Comparison of ENCODE assay signal across 11 cellular contexts in the genomic region with DNA sequence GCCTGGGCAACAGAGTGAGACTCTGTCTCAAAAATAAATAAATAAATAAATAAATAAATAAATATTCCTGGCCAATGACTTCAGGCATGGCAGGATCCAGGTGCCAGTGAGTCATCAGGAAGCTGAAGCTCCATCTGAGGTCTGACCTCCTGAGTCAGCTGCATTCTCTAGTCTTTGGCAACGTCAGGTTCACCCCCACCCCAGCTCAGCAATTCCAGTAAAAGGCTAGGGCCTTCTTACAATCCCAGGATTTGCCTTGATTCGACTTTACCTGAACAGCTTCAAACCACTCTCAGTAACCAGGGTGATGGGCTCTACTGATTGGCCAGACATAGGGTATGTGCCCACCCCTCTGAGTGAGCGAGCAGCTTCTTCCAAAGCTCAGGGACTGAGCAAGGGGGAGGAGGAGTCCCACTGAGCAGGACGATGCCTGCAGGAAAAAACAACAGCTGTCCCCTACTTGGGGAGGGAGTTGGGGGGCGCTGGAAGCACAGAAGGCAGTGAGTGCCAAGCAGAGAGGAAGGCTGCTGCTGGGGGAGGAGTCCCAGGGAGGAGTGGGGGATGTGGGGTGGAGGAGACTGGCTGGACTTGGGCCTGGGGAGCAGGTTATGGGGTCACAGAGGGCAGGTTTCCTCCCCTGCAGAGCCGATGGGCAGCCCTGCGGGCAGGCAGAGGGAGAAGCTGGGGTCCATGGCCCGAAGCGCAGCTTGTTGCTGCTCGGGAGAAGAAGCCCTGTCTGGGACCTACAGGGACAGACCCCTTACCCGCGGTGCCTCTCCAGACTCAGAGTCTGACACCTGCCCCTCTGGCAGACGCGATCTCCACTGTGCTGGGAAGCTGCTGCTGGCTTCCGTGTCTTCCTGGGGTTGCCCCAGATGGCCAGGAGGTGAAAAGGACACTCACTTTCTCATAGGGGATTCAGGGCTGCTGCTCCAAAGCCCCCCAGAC. TPM values are rescaled to one million over a fixed set of nuclear protein-coding genes. Genes with fewer than 3 reads are reported as not detected.
DNase-seq lines count a peak whose midpoint lies in the region; ATAC-seq, FAIRE-seq and TF ChIP-seq lines count a peak whose summit lies in the region.
"Had no signal": no experiment of that assay in that cellular context is flagged by ENCODE, and none has a peak within 500 bp of the region (broad histone marks: within the 10 kb centered on the region; RNA-seq: fewer than 3 reads in every experiment).

No MANE protein-coding gene starts in this region.

- H2BK5ac ChIP-seq in IMR-90 (ENCODE audit: low read depth, low read length, poor library complexity, severe bottlenecking) = no peak overlapping the region

- TF ChIP-seq CTCF in AG09309 (IDR thresholded peaks at IDR 0.05; ENCODE audit: control insufficient read depth, insufficient read depth, low read depth, low read length, missing control alignments) = no peak
- no peak for TF ChIP-seq CTCF in IMR-90 (conservative IDR thresholded peaks at IDR 0.05; ENCODE audit: low read depth, low read length)
- no peak for TF ChIP-seq CTCF in keratinocyte (optimal IDR thresholded peaks at IDR 0.05 in 1 of 3, IDR thresholded peaks at IDR 0.05 in 1 of 3, conservative IDR thresholded peaks at IDR 0.05 in 1 of 3; ENCODE audit: extremely low read depth in 1 of 3, insufficient read depth in 2 of 3, low read length in 3 of 3)
- TF ChIP-seq CTCF in osteocyte (IDR thresholded peaks at IDR 0.05) = no peak

- H3K27ac Mint-ChIP-seq in osteocyte (ENCODE audit: unreplicated experiment) = no peak overlapping the region
- H3K27ac Mint-ChIP-seq in activated naive CD8-positive, alpha-beta T cell treated with anti-CD3 and anti-CD28 coated beads, Interleukin-2, amount 50 U/mL, for 24 hours = no peak overlapping the region
- H3K27ac Mint-ChIP-seq: activated naive CD4-positive, alpha-beta T cell treated with anti-CD3 and anti-CD28 coated beads, Interleukin-2, amount 50 U/mL, for 24 hours had no signal

- ATAC-seq in IMR-90 (ENCODE audit: low read depth) (peak; percentile 29; the same call in 1 of the 2 replicates), HG02852 (IDR thresholded peaks at IDR 0.05; ENCODE audit: unreplicated experiment) (no peak)
- no peak for ATAC-seq in activated naive CD8-positive, alpha-beta T cell treated with anti-CD3 and anti-CD28 coated beads, Interleukin-2, amount 50 U/mL, for 24 hours

- H3K18ac ChIP-seq in IMR-90 (ENCODE audit: low read depth, low read length) = no peak overlapping the region

- no peaks in the 10 kb centered on the region for H3K36me3 Mint-ChIP-seq in osteocyte (ENCODE audit: unreplicated experiment)
- H3K36me3 Mint-ChIP-seq in activated naive CD8-positive, alpha-beta T cell treated with anti-CD3 and anti-CD28 coated beads, Interleukin-2, amount 50 U/mL, for 24 hours (ENCODE audit: low read depth) = no peaks in the 10 kb centered on the region
- H3K36me3 Mint-ChIP-seq: activated naive CD4-positive, alpha-beta T cell treated with anti-CD3 and anti-CD28 coated beads, Interleukin-2, amount 50 U/mL, for 24 hours; CD4-positive, CD25-positive, alpha-beta regulatory T cell had no signal

- no peak overlapping the region for H2AK5ac ChIP-seq in IMR-90 (ENCODE audit: low read depth, low read length)

- H4K91ac ChIP-seq in IMR-90 (ENCODE audit: insufficient read depth, low read depth, low read length) = no peak overlapping the region

- H2AK9ac ChIP-seq in IMR-90 (replicated peaks; ENCODE audit: low read depth, low read length, poor library complexity) = no peak overlapping the region

- H3K14ac ChIP-seq in IMR-90 (replicated peaks; ENCODE audit: low read depth, low read length) = no peak overlapping the region

- no peak overlapping the region for H3K4me2 ChIP-seq in IMR-90 (ENCODE audit: low read depth, low read length)
- peak overlapping the region; percentile 66 for H3K4me2 ChIP-seq in keratinocyte (ENCODE audit: control insufficient read depth, extremely low read depth, insufficient read depth, low read depth, low read length)

- H4K20me1 ChIP-seq in IMR-90 (ENCODE audit: insufficient read depth, low read length) (no peaks in the 10 kb centered on the region; the same call in 1 of the 2 replicates), keratinocyte (ENCODE audit: control insufficient read depth, extremely low read depth, insufficient read depth, low read length) (no peaks in the 10 kb centered on the region)

- H3K4me3 ChIP-seq in AG09309 (ENCODE audit: control insufficient read depth, low read depth, low read length) (no peak overlapping the region), IMR-90 (ENCODE audit: insufficient read depth, low read depth, low read length) (no peak overlapping the region), keratinocyte (ENCODE audit: control insufficient read depth in 2 of 3, extremely low read depth in 1 of 3, insufficient read depth in 2 of 3, low read depth in 1 of 3, low read length in 3 of 3) (no peak overlapping the region)

- H3K9me1 ChIP-seq in IMR-90 (ENCODE audit: insufficient read depth, low read length) (no peaks in the 10 kb centered on the region), keratinocyte (ENCODE audit: control insufficient read depth, extremely low read depth, insufficient read depth, low read length) (no peaks in the 10 kb centered on the region)

- POLR2A ChIA-PET in IMR-90 (lab: Charles Lee; ENCODE audit: unreplicated experiment) = no interaction called here

- H3K9me3 Mint-ChIP-seq in osteocyte (ENCODE audit: unreplicated experiment) = no peaks in the 10 kb centered on the region
- H3K9me3 Mint-ChIP-seq in activated naive CD8-positive, alpha-beta T cell treated with anti-CD3 and anti-CD28 coated beads, Interleukin-2, amount 50 U/mL, for 24 hours = no peaks in the 10 kb centered on the region
- H3K9me3 Mint-ChIP-seq: activated naive CD4-positive, alpha-beta T cell treated with anti-CD3 and anti-CD28 coated beads, Interleukin-2, amount 50 U/mL, for 24 hours had no signal

- H3K27me3 ChIP-seq in IMR-90 (ENCODE audit: control insufficient read depth, insufficient read depth, low read length) (peaks cover 58% of the 10 kb centered on the region), keratinocyte (ENCODE audit: control insufficient read depth, extremely low read depth, insufficient read depth, low read length) (peaks cover 18% of the 10 kb centered on the region)

- H3K9me3 ChIP-seq in IMR-90 (ENCODE audit: control insufficient read depth, insufficient read depth, low read length) = no peaks in the 10 kb centered on the region; the same call in 1 of the 2 replicates
- H3K9me3 ChIP-seq in keratinocyte (ENCODE audit: control insufficient read depth, low read depth, low read length) = no peaks in the 10 kb centered on the region

- no TSS peak for BruUV-seq in IMR-90 (replicated peaks; lab: Mats Ljungman, UMichigan)

- TF ChIP-seq RAD21 in IMR-90 (IDR thresholded peaks at IDR 0.05; ENCODE audit: low read length) = no peak

- CTCF ChIA-PET in IMR-90 (lab: Yijun Ruan, JAX) = no interaction called here

- H2BK120ac ChIP-seq in IMR-90 (ENCODE audit: low read depth, low read length) = no peak overlapping the region

- H3K79me1 ChIP-seq in IMR-90 (ENCODE audit: low read depth in 1 of 2, low read length in 2 of 2) = no peaks in the 10 kb centered on the region

- H2BK15ac ChIP-seq in IMR-90 (ENCODE audit: low read depth, low read length) = no peak overlapping the region

- no peaks in the 10 kb centered on the region for H3K79me2 ChIP-seq in keratinocyte (ENCODE audit: control insufficient read depth, insufficient read depth, low read length)

- H3K4me1 ChIP-seq in IMR-90 (ENCODE audit: control insufficient read depth, insufficient read depth, low read length) (peaks cover 2% of the 10 kb centered on the region; the same call in 1 of the 2 replicates), keratinocyte (ENCODE audit: control insufficient read depth, extremely low read depth, insufficient read depth, low read length) (peaks cover 24% of the 10 kb centered on the region)

- no peak overlapping the region for H4K8ac ChIP-seq in IMR-90 (ENCODE audit: low read depth in 2 of 2, low read length in 2 of 2)

- H3K23ac ChIP-seq in IMR-90 (ENCODE audit: low read depth, low read length) = no peak overlapping the region

- H2AFZ ChIP-seq in IMR-90 (replicated peaks; ENCODE audit: low read length, poor library complexity) = no peak overlapping the region
- peak overlapping the region; percentile 76 for H2AFZ ChIP-seq in keratinocyte (ENCODE audit: control insufficient read depth, low read length)

- peaks cover 25% of the 10 kb centered on the region for H3K27me3 Mint-ChIP-seq in osteocyte (ENCODE audit: unreplicated experiment)
- H3K27me3 Mint-ChIP-seq in activated naive CD8-positive, alpha-beta T cell treated with anti-CD3 and anti-CD28 coated beads, Interleukin-2, amount 50 U/mL, for 24 hours = peaks cover 24% of the 10 kb centered on the region

- H3K56ac ChIP-seq in IMR-90 (ENCODE audit: extremely low read depth, insufficient read depth, low read length) = no peak overlapping the region

- 14% methylated on average over 8 of the region's 15 CpGs; no CpG with 5 or more reads in 1 of the 2 experiments for WGBS in IMR-90 (ENCODE audit: extremely low coverage in 2 of 2, insufficient read length in 1 of 2), 2 experiments

- no peak overlapping the region for H2BK20ac ChIP-seq in IMR-90 (ENCODE audit: low read depth, low read length)

- H3K27ac ChIP-seq in IMR-90 (ENCODE audit: insufficient read depth, low read length) = no peak overlapping the region
- peak overlapping the region; percentile 59 for H3K27ac ChIP-seq in keratinocyte (ENCODE audit: control insufficient read depth, insufficient read depth, low read length)

- no peak overlapping the region for H3K4ac ChIP-seq in IMR-90 (ENCODE audit: low read depth, low read length)

- dilution Hi-C loops in IMR-90 (cut with HindIII; ENCODE audit: low sequenced_read_pairs, unreplicated experiment) = no loop called here
- dilution Hi-C loops in keratinocyte (cut with MboI; ENCODE audit: extremely low pct_ligation_motif_present, low sequenced_read_pairs) = no loop called here

- H3K36me3 ChIP-seq in IMR-90 (ENCODE audit: control insufficient read depth, insufficient read depth, low read length) (no peaks in the 10 kb centered on the region), keratinocyte (ENCODE audit: control insufficient read depth in 2 of 2, extremely low read depth in 1 of 2, insufficient read depth in 2 of 2, low read length in 2 of 2) (no peaks in the 10 kb centered on the region)

- H3K4me3 Mint-ChIP-seq in osteocyte (ENCODE audit: unreplicated experiment) = no peak overlapping the region
- no peak overlapping the region for H3K4me3 Mint-ChIP-seq in activated naive CD8-positive, alpha-beta T cell treated with anti-CD3 and anti-CD28 coated beads, Interleukin-2, amount 50 U/mL, for 24 hours
- H3K4me3 Mint-ChIP-seq: activated naive CD4-positive, alpha-beta T cell treated with anti-CD3 and anti-CD28 coated beads, Interleukin-2, amount 50 U/mL, for 24 hours; CD4-positive, CD25-positive, alpha-beta regulatory T cell had no signal

- in situ Hi-C loops in IMR-90 (cut with MboI; ENCODE audit: low sequenced_read_pairs) = no loop called here

- FAIRE-seq in keratinocyte (lab: Jason Lieb, UNC) = peak; percentile 94

- H3K4me1 Mint-ChIP-seq in osteocyte (ENCODE audit: unreplicated experiment) = peaks cover 2% of the 10 kb centered on the region
- H3K4me1 Mint-ChIP-seq in activated naive CD8-positive, alpha-beta T cell treated with anti-CD3 and anti-CD28 coated beads, Interleukin-2, amount 50 U/mL, for 24 hours = no peaks in the 10 kb centered on the region
- H3K4me1 Mint-ChIP-seq: activated naive CD4-positive, alpha-beta T cell treated with anti-CD3 and anti-CD28 coated beads, Interleukin-2, amount 50 U/mL, for 24 hours had no signal

- no peak for TF ChIP-seq POLR2A in IMR-90 (IDR thresholded peaks at IDR 0.05; ENCODE audit: low read depth, low read length)

- intact Hi-C loops in IMR-90 (cut with micrococcal nuclease) = no loop called here

- no peak overlapping the region for H3K9ac ChIP-seq in IMR-90 (ENCODE audit: low read depth, low read length)
- H3K9ac ChIP-seq in keratinocyte (ENCODE audit: control insufficient read depth, extremely low read depth, insufficient read depth, low read length) = peak overlapping the region; percentile 61

- DNase-seq in AG09309 (ENCODE audit: low read depth) (peak; percentile 32), IMR-90 (peak; percentile 78), astrocyte of the hippocampus (ENCODE audit: low read depth, low spot score) (peak; percentile 20), keratinocyte (ENCODE audit: low read depth, low spot score) (no peak), osteocyte (ENCODE audit: extremely low spot score, unreplicated experiment) (no peak), inferior parietal cortex (ENCODE audit: extremely low spot score) (no peak)
- no peak for DNase-seq in activated naive CD8-positive, alpha-beta T cell treated with anti-CD3 and anti-CD28 coated beads, Interleukin-2, amount 50 U/mL, for 24 hours
- DNase-seq: CD4-positive, CD25-positive, alpha-beta regulatory T cell had no signal

- no peak overlapping the region for H4K5ac ChIP-seq in IMR-90 (ENCODE audit: low read depth, low read length)

RNA-seq across cellular contexts. Expression of gene UNC5A, which starts 25.9 kb away (rescaled TPM):
- total RNA-seq in IMR-90 (2012; rRNA removed) (not detected in 2 replicates), osteocyte (not detected in 2 replicates)
- polyA plus RNA-seq in IMR-90 (2012; rRNA removed) (not detected in 2 replicates), keratinocyte (0.03 to 0.05 TPM in 2 of 3 replicates, not detected in the other)
- polyA plus RNA-seq in IMR-90 (2012; cell fraction: cytosol; rRNA removed) = 0.02 TPM in 1 of 2 replicates, not detected in the other
- 0.01 and 0.11 TPM in 2 replicates for polyA plus RNA-seq in IMR-90 (2012; cell fraction: nucleus; rRNA removed; ENCODE audit: low replicate concordance)
- polyA plus RNA-seq in keratinocyte (2011; ENCODE audit: low read depth) = not detected
- 0.02 and 0.10 TPM in 2 replicates for polyA plus RNA-seq in keratinocyte (2011; cell fraction: cytosol; rRNA removed)
- 0.10 and 0.12 TPM in 2 replicates for polyA plus RNA-seq in keratinocyte (2011; cell fraction: nucleus; rRNA removed)
- polyA plus RNA-seq in keratinocyte (2012; ENCODE audit: low replicate concordance) = 0.09 TPM in 1 of 2 replicates, not detected in the other
- polyA minus RNA-seq in keratinocyte = not detected in 3 replicates
- not detected for polyA minus RNA-seq in keratinocyte (2011; cell fraction: cytosol; rRNA and poly(A)+ RNA removed)
- 0.21 and 0.47 TPM in 2 replicates for polyA minus RNA-seq in keratinocyte (2011; cell fraction: nucleus; rRNA and poly(A)+ RNA removed)
- total RNA-seq: CD4-positive, CD25-positive, alpha-beta regulatory T cell; skeletal muscle tissue had no signal
- polyA plus RNA-seq: CD4-positive, CD25-positive, alpha-beta regulatory T cell had no signal

Comparison
In these comparisons a context has a peak if more than half of its experiments do, and no peak if none do; other contexts are left out.
1. DNase-seq: peak in AG09309 (single experiment), IMR-90 (single experiment) and astrocyte of the hippocampus (single experiment); none in keratinocyte (single experiment), osteocyte (single experiment), inferior parietal cortex (single experiment) and activated naive CD8-positive, alpha-beta T cell treated with anti-CD3 and anti-CD28 coated beads, Interleukin-2, amount 50 U/mL, for 24 hours (single experiment).